In the genomic region with DNA sequence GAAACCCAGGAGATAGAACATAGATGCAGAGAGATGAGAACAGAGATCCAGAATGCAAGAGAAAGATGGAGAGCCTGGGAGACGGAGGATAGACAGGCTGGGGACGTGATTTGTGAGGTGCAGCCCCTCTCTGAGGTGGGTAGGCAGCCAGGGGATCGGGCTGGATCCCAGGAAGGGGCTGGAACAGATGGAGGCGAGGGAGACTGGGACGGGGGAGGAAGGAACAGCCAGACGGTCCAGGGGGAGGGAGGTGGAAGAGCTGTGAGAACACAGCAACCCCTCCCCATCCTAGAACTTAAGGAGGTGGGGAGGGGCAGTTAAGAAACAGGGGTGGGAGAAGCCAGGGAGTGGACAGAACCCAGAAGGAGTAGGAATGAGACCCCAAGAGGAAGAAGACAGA, we compare ENCODE assay signal across 21 cellular contexts. TPM values are rescaled to one million over a fixed set of nuclear protein-coding genes. Genes with fewer than 3 reads are reported as not detected.
DNase-seq lines count a peak whose midpoint lies in the region; ATAC-seq and TF ChIP-seq lines count a peak whose summit lies in the region.
"Had no signal": no experiment of that assay in that cellular context is flagged by ENCODE, and none has a peak within 500 bp of the region (broad histone marks: within the 10 kb centered on the region; RNA-seq: fewer than 3 reads in every experiment).

No MANE protein-coding gene starts in this region.

- no peaks in the 10 kb centered on the region for H3K9me3 ChIP-seq in gastroesophageal sphincter
- H3K9me3 ChIP-seq: MG63 had no signal

- no peak overlapping the region for H3K27ac ChIP-seq in gastroesophageal sphincter

- no peak overlapping the region for H3K4me3 ChIP-seq in gastroesophageal sphincter
- H3K4me3 ChIP-seq: MG63 had no signal

- no peak for ATAC-seq in gastroesophageal sphincter
- ATAC-seq: CD8-positive, alpha-beta T cell; Panc1; SK-N-SH treated with all-trans-retinoic acid at 6 μM for 48 hours had no signal

- peaks cover 100% of the 10 kb centered on the region for H3K27me3 ChIP-seq in gastroesophageal sphincter

- H3K36me3 ChIP-seq in gastroesophageal sphincter = no peaks in the 10 kb centered on the region
- H3K36me3 ChIP-seq: MG63 had no signal

- no peak for TF ChIP-seq CTCF in gastroesophageal sphincter (IDR thresholded peaks at IDR 0.05)

- peak; percentile 16 for DNase-seq in NCI-H1694 treated with DMSO at 0.1 percent for 48 hours (lab: John Stamatoyannopoulos, UW)
- DNase-seq in NCI-H1694 (lab: John Stamatoyannopoulos, UW) = no peak
- DNase-seq in NCI-H82 treated with DMSO at 0.1 percent for 48 hours (lab: John Stamatoyannopoulos, UW; ENCODE audit: unreplicated experiment) = peak; percentile 78
- DNase-seq in cerebellum (ENCODE audit: low spot score) = peak; percentile 62
- DNase-seq in occipital lobe (lab: John Stamatoyannopoulos, UW) = peak; percentile 42
- no peak for DNase-seq in stimulated activated CD4-positive, alpha-beta T cell treated with anti-CD3 and anti-CD28 coated beads, Interleukin-4, amount 100 ng/mL, for 24 hours
- DNase-seq in T1000 (lab: John Stamatoyannopoulos, UW) = no peak
- DNase-seq: 8988T; CD8-positive, alpha-beta T cell; DMS53; MG63; NCI-H1048; NCI-H1417 treated with DMSO at 0.1 percent for 48 hours; NCI-H1930; NCI-H345; NCI-H526 treated with DMSO at 0.1 percent for 48 hours; NK-92 treated with Interleukin-12 subunit alpha and Interleukin-12 subunit beta, amount 100 ng/mL, for 24 hours had no signal

- no peak for TF ChIP-seq EP300 in gastroesophageal sphincter (IDR thresholded peaks at IDR 0.05)

- peaks cover 0 to 27% (median 5%) of the 10 kb centered on the region in 3 donors for H3K4me1 ChIP-seq in gastroesophageal sphincter

- no peak for TF ChIP-seq POLR2A in gastroesophageal sphincter (IDR thresholded peaks at IDR 0.05)

- 15 to 18% methylated on average over 5 of the region's 6 CpGs for WGBS in gastroesophageal sphincter (ENCODE audit: low coverage in 1 of 2), 2 donors

RNA-seq across cellular contexts. Expression of gene SLC17A7, which starts 3.1 kb away (rescaled TPM):
- 3.8 TPM for total RNA-seq in cerebellum
- 34.6 TPM for total RNA-seq in occipital lobe
- total RNA-seq in gastroesophageal sphincter = 1 to 10 TPM; 1.1 to 1.7 (median 1.2) TPM

RNA-seq across cellular contexts. Expression of gene GFY, which starts 13.1 kb away (rescaled TPM):
- not detected for total RNA-seq in cerebellum
- total RNA-seq in occipital lobe = not detected
- total RNA-seq in gastroesophageal sphincter = not detected
- total RNA-seq: CD8-positive, alpha-beta T cell; LHCN-M2 had no signal

RNA-seq across cellular contexts. Expression of gene PIH1D1, which starts 13.4 kb away (rescaled TPM):
- 32.2 TPM for total RNA-seq in cerebellum
- total RNA-seq in occipital lobe = 58.0 TPM
- 10 to 100 TPM; 67.2 to 82.4 (median 72.5) TPM for total RNA-seq in gastroesophageal sphincter

RNA-seq across cellular contexts. Expression of gene ALDH16A1, which starts 14.8 kb away (rescaled TPM):
- total RNA-seq in cerebellum (6.4 TPM), occipital lobe (8.0 TPM), gastroesophageal sphincter (10 to 100 TPM; 11.8 to 34.4 (median 22.2) TPM)

RNA-seq across cellular contexts. Expression of gene PTH2, which starts 15.0 kb away (rescaled TPM):
- not detected for total RNA-seq in cerebellum
- total RNA-seq in occipital lobe = not detected
- not detected for total RNA-seq in gastroesophageal sphincter
- total RNA-seq: CD8-positive, alpha-beta T cell; LHCN-M2 had no signal

Comparison
In these comparisons a context has a peak if more than half of its experiments do, and no peak if none do; other contexts are left out.
1. DNase-seq: peak in NCI-H1694 treated with DMSO at 0.1 percent for 48 hours (single experiment), NCI-H82 treated with DMSO at 0.1 percent for 48 hours (single experiment), cerebellum (single experiment) and occipital lobe (single experiment); none in NCI-H1694 (single experiment), stimulated activated CD4-positive, alpha-beta T cell treated with anti-CD3 and anti-CD28 coated beads, Interleukin-4, amount 100 ng/mL, for 24 hours (single experiment) and T1000 (single experiment).